In the genomic region with DNA sequence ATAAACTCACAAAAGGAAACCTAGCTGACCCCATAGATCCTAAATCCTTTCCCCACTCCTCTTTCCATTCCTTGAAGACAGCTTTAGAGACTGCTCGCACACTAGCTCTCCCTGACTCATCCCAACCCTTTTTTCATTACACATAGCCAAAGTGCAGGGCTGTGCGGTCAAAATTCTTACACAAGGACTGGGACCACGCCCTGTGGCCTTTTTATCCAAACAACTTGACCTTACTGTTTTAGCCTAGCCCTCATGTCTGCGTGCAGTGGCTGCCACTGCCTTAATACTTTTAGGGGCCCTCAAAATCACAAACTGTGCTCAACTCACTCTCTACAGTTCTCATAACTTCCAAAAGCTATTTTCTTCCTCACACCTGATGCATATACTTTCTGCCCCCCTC, we compare ENCODE assay signal across 2 cellular contexts.
TF ChIP-seq lines count a peak whose summit lies in the region.
"Not testable (repeated sequence)": the region's sequence is repeated elsewhere in the genome, so short reads cannot be mapped to it uniquely, and the experiment has no call there.

No MANE protein-coding gene starts in this region.

TF ChIP-seq in A549, 52 proteins besides CTCF, POLR2A, EP300 and RAD21:
- TF ChIP-seq FOSL2 (IDR thresholded peaks at IDR 0.05), result not testable (repeated sequence)
- 0 out of 2 replicates have a peak, but pooled peaks have one; percentile 13 for TF ChIP-seq FOSL2 (CRISPR knock-in tag; IDR thresholded peaks at IDR 0.05)

TF ChIP-seq in IMR-90, 13 proteins besides CTCF, POLR2A, EP300 and RAD21:
- TF ChIP-seq CEBPB (IDR thresholded peaks at IDR 0.05; ENCODE audit: low read depth, low read length), result peak; percentile 45; the same call in 1 of the 2 replicates
